12 cellular contexts compared by ENCODE assay signal in the genomic region with DNA sequence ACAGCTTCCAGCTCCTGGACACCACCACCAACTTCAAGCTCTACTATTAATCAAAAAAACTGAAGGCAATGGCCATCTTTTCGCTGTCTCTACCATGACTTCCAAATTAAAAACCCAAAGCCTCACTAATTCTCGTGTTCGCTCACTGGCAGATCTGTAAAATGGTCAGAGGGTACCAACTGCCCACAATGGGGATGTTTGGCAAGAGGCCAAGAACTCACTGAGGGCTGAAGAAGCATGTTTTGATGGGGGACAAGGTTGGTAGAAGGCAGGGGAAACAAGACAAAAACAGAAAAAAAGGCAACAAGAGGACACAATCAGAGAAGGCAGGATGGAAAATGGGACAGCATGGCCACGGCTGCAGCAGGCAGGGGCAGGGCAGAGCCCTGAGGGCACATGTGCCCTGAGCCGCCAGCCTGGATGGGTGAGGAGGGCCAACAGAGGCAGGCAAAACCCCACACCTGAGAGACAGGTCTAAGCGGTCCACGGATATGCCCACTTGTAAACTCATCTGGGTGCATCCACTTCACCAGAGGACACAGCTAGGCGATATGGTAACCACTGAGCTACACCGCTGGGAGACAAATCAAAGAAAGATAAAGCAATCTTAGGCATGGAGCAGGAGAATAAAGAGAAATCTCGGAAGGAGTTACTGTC. TPM values are rescaled to one million over a fixed set of nuclear protein-coding genes. Genes with fewer than 3 reads are reported as not detected.
A peak's percentile ranks its signal among the peaks of the same experiment; 100 is the strongest.
DNase-seq lines count a peak whose midpoint lies in the region; ATAC-seq, FAIRE-seq and TF ChIP-seq lines count a peak whose summit lies in the region.
"Had no signal": no experiment of that assay in that cellular context is flagged by ENCODE, and none has a peak within 500 bp of the region (broad histone marks: within the 10 kb centered on the region; RNA-seq: fewer than 3 reads in every experiment).

No MANE protein-coding gene starts in this region.

- H2AFZ ChIP-seq in endothelial cell of umbilical vein (ENCODE audit: low read depth, low read length): no peak overlapping the region
- no peak overlapping the region for H2AFZ ChIP-seq in GM23338

- H3K27ac ChIP-seq in SJCRH30 (peak overlapping the region; percentile 30), endothelial cell of umbilical vein (ENCODE audit: insufficient read depth, low read depth, low read length) (peak overlapping the region; percentile 97), GM23338 (ENCODE audit: low read depth) (no peak overlapping the region)

- dilution Hi-C loops in endothelial cell of umbilical vein (cut with MboI; ENCODE audit: extremely low pct_ligation_motif_present, low sequenced_read_pairs): no loop called here

- H3K9me2 ChIP-seq in GM23338 (ENCODE audit: insufficient read depth): no peaks in the 10 kb centered on the region

- TF ChIP-seq CTCF in endothelial cell of umbilical vein (IDR thresholded peaks at IDR 0.05; ENCODE audit: extremely low read depth in 1 of 2, insufficient read depth in 1 of 2, low read depth in 1 of 2, low read length in 2 of 2) (no peak), GM23338 (conservative IDR thresholded peaks at IDR 0.05; ENCODE audit: low read depth in 2 of 2) (no peak)

- ATAC-seq in stimulated activated effector memory CD8-positive, alpha-beta T cell treated with anti-CD3 and anti-CD28 coated beads, Interleukin-12 subunit alpha, Interleukin-12 subunit beta, amount 100 ng/mL, for 72 hours: no peak
- no peak for ATAC-seq in GM23338

- CTCF ChIA-PET in endothelial cell of umbilical vein (lab: Charles Lee): interaction anchor here (0.5 to 17.3 kb wide), 12 partner anchors 8 to 120 kb away, joined by 3 to 1214 read pairs (median 5); partner anchors contain the start of genes HBEGF and PFDN1

- H3K4me1 Mint-ChIP-seq in activated T-cell treated with anti-CD3 and anti-CD28 coated beads, Interleukin-2, amount 50 U/mL, for 24 hours (ENCODE audit: low read depth): peaks cover 40% of the 10 kb centered on the region
- peaks cover 44% of the 10 kb centered on the region for H3K4me1 Mint-ChIP-seq in stimulated activated effector memory CD8-positive, alpha-beta T cell treated with anti-CD3 and anti-CD28 coated beads, Interleukin-12 subunit alpha, Interleukin-12 subunit beta, amount 100 ng/mL, for 72 hours
- H3K4me1 Mint-ChIP-seq in GM23338: peaks cover 11% of the 10 kb centered on the region

- H3K4me3 ChIP-seq in SJCRH30 (no peak overlapping the region), endothelial cell of umbilical vein (replicated peaks in 1 of 3; ENCODE audit: insufficient read depth in 1 of 3, low read depth in 1 of 3, low read length in 3 of 3) (no peak overlapping the region), GM23338 (no peak overlapping the region)

- H3K9me3 ChIP-seq in SJCRH30 (replicated peaks) (no peaks in the 10 kb centered on the region), endothelial cell of umbilical vein (replicated peaks; ENCODE audit: control insufficient read depth, insufficient read depth, low read length) (no peaks in the 10 kb centered on the region)

- H3K9me1 ChIP-seq in endothelial cell of umbilical vein (replicated peaks; ENCODE audit: control insufficient read depth, extremely low read depth, insufficient read depth, low read length): no peaks in the 10 kb centered on the region

- no peak for FAIRE-seq in endothelial cell of umbilical vein (lab: Jason Lieb, UNC)
- FAIRE-seq: urothelium cell line had no signal

- H3K4me1 ChIP-seq in SJCRH30 (peaks cover 37% of the 10 kb centered on the region), endothelial cell of umbilical vein (ENCODE audit: control insufficient read depth, extremely low read depth, insufficient read depth, low read length) (peaks cover 50% of the 10 kb centered on the region), GM23338 (ENCODE audit: insufficient read depth) (peaks cover 12% of the 10 kb centered on the region)

- H3K4me3 Mint-ChIP-seq in activated T-cell treated with anti-CD3 and anti-CD28 coated beads, Interleukin-2, amount 50 U/mL, for 24 hours: no peak overlapping the region
- peak overlapping the region; percentile 19 for H3K4me3 Mint-ChIP-seq in stimulated activated effector memory CD8-positive, alpha-beta T cell treated with anti-CD3 and anti-CD28 coated beads, Interleukin-12 subunit alpha, Interleukin-12 subunit beta, amount 100 ng/mL, for 72 hours
- no peak overlapping the region for H3K4me3 Mint-ChIP-seq in GM23338
- H3K4me3 Mint-ChIP-seq: endodermal cell had no signal

- no peaks in the 10 kb centered on the region for H3K27me3 ChIP-seq in SJCRH30
- H3K27me3 ChIP-seq in endothelial cell of umbilical vein (ENCODE audit: control insufficient read depth in 2 of 2, insufficient read depth in 2 of 2, low read length in 2 of 2): no peaks in the 10 kb centered on the region
- H3K27me3 ChIP-seq in GM23338 (ENCODE audit: insufficient read depth): no peaks in the 10 kb centered on the region

- H3K27ac Mint-ChIP-seq in activated T-cell treated with anti-CD3 and anti-CD28 coated beads, Interleukin-2, amount 50 U/mL, for 24 hours: peak overlapping the region; percentile 85
- peak overlapping the region; percentile 88 for H3K27ac Mint-ChIP-seq in stimulated activated effector memory CD8-positive, alpha-beta T cell treated with anti-CD3 and anti-CD28 coated beads, Interleukin-12 subunit alpha, Interleukin-12 subunit beta, amount 100 ng/mL, for 72 hours
- H3K27ac Mint-ChIP-seq in GM23338: no peak overlapping the region
- H3K27ac Mint-ChIP-seq: endodermal cell had no signal

- no peaks in the 10 kb centered on the region for H3K9me3 Mint-ChIP-seq in activated T-cell treated with anti-CD3 and anti-CD28 coated beads, Interleukin-2, amount 50 U/mL, for 24 hours
- H3K9me3 Mint-ChIP-seq in stimulated activated effector memory CD8-positive, alpha-beta T cell treated with anti-CD3 and anti-CD28 coated beads, Interleukin-12 subunit alpha, Interleukin-12 subunit beta, amount 100 ng/mL, for 72 hours: no peaks in the 10 kb centered on the region
- H3K9me3 Mint-ChIP-seq in GM23338: no peaks in the 10 kb centered on the region
- H3K9me3 Mint-ChIP-seq: endodermal cell had no signal

- H3K27me3 Mint-ChIP-seq in activated T-cell treated with anti-CD3 and anti-CD28 coated beads, Interleukin-2, amount 50 U/mL, for 24 hours: no peaks in the 10 kb centered on the region
- peaks cover 2% of the 10 kb centered on the region for H3K27me3 Mint-ChIP-seq in GM23338 (ENCODE audit: insufficient read depth, low read depth, poor library complexity)

- H3K9ac ChIP-seq in endothelial cell of umbilical vein (replicated peaks; ENCODE audit: extremely low read depth, insufficient read depth, low read length): peak overlapping the region; percentile 90

- TF ChIP-seq POLR2A in endothelial cell of umbilical vein (IDR thresholded peaks at IDR 0.05; ENCODE audit: low read depth, low read length): no peak

- peaks cover 26% of the 10 kb centered on the region for H3K36me3 Mint-ChIP-seq in activated T-cell treated with anti-CD3 and anti-CD28 coated beads, Interleukin-2, amount 50 U/mL, for 24 hours (ENCODE audit: low read depth)
- H3K36me3 Mint-ChIP-seq in stimulated activated effector memory CD8-positive, alpha-beta T cell treated with anti-CD3 and anti-CD28 coated beads, Interleukin-12 subunit alpha, Interleukin-12 subunit beta, amount 100 ng/mL, for 72 hours: peaks cover 12% of the 10 kb centered on the region
- H3K36me3 Mint-ChIP-seq in GM23338 (ENCODE audit: low read depth): peaks cover 6% of the 10 kb centered on the region; the same call in 2 of the 3 replicates

- no peaks in the 10 kb centered on the region for H3K36me3 ChIP-seq in SJCRH30
- no peaks in the 10 kb centered on the region for H3K36me3 ChIP-seq in endothelial cell of umbilical vein (ENCODE audit: control insufficient read depth in 2 of 2, extremely low read depth in 1 of 2, insufficient read depth in 2 of 2, low read length in 2 of 2)
- no peaks in the 10 kb centered on the region for H3K36me3 ChIP-seq in GM23338 (ENCODE audit: insufficient read depth)

- intact Hi-C loops in endothelial cell of umbilical vein (cut with micrococcal nuclease): no loop called here

- H4K20me1 ChIP-seq in endothelial cell of umbilical vein (replicated peaks; ENCODE audit: control insufficient read depth, extremely low read depth, insufficient read depth, low read length) (no peaks in the 10 kb centered on the region), GM23338 (replicated peaks; ENCODE audit: insufficient read depth) (peaks cover 19% of the 10 kb centered on the region)

- DNase-seq in activated T-cell treated with anti-CD3 and anti-CD28 coated beads, Interleukin-2, amount 50 U/mL, for 24 hours: no peak
- no peak for DNase-seq in activated T-cell treated with anti-CD3 and anti-CD28 coated beads, Interleukin-2, amount 50 U/mL, for 48 hours
- DNase-seq in SJCRH30 (no peak), endothelial cell of umbilical vein (ENCODE audit: low read depth, low spot score) (no peak), GM23338 (ENCODE audit: low spot score) (no peak), NCI-H526 (lab: John Stamatoyannopoulos, UW) (no peak), T1000 (lab: John Stamatoyannopoulos, UW) (no peak)
- DNase-seq in stimulated activated effector memory CD8-positive, alpha-beta T cell treated with anti-CD3 and anti-CD28 coated beads, Interleukin-12 subunit alpha, Interleukin-12 subunit beta, amount 100 ng/mL, for 72 hours (ENCODE audit: low spot score in 2 of 2): no peak
- DNase-seq: endodermal cell; NCI-H2107; stimulated activated CD4-positive, alpha-beta T cell treated with anti-CD3 and anti-CD28 coated beads, Interleukin-12 subunit alpha, Interleukin-12 subunit beta, amount 100 ng/mL, for 4 hours had no signal

- peaks cover 47% of the 10 kb centered on the region for H3K79me2 ChIP-seq in endothelial cell of umbilical vein (ENCODE audit: control insufficient read depth, insufficient read depth, low read length)
- peaks cover 58% of the 10 kb centered on the region for H3K79me2 ChIP-seq in GM23338 (replicated peaks; ENCODE audit: insufficient read depth)

- H3K4me2 ChIP-seq in endothelial cell of umbilical vein (ENCODE audit: insufficient read depth, low read length) (peak overlapping the region; percentile 82), GM23338 (no peak overlapping the region)

- BruUV-seq in endothelial cell of umbilical vein (replicated peaks; lab: Mats Ljungman, UMichigan): no TSS peak

- POLR2A ChIA-PET in endothelial cell of umbilical vein (lab: Charles Lee): interaction anchor here (0.7 to 1.7 kb wide), 2 partner anchors 9 to 94 kb away, joined by 3 to 11 read pairs; partner anchors contain the start of gene HBEGF

- H3F3A ChIP-seq in GM23338 (replicated peaks; ENCODE audit: low read depth): no peaks in the 10 kb centered on the region

RNA-seq across cellular contexts. Expression of gene PFDN1, which starts 50.3 kb away (rescaled TPM):
- 93.9 and 96.1 TPM in 2 replicates for total RNA-seq in SJCRH30 (2014; rRNA removed; shearing (Covaris generic))
- total RNA-seq in endothelial cell of umbilical vein: 107 and 108 TPM in 2 replicates
- polyA plus RNA-seq in endothelial cell of umbilical vein: 156 and 158 TPM in 2 replicates
- polyA plus RNA-seq in endothelial cell of umbilical vein (2011; cell fraction: cytosol; rRNA removed): 180 and 203 TPM in 2 replicates
- 69.6 and 71.7 TPM in 2 replicates for polyA plus RNA-seq in endothelial cell of umbilical vein (2011; cell fraction: nucleus; rRNA removed)
- 141 and 266 TPM in 2 replicates for polyA plus RNA-seq in endothelial cell of umbilical vein (2012)
- 115 and 149 TPM in 2 replicates for polyA minus RNA-seq in endothelial cell of umbilical vein
- 25.7 TPM for polyA minus RNA-seq in endothelial cell of umbilical vein (2011; cell fraction: cytosol; rRNA and poly(A)+ RNA removed)
- polyA minus RNA-seq in endothelial cell of umbilical vein (2011; cell fraction: nucleus; rRNA and poly(A)+ RNA removed): 29.2 and 44.5 TPM in 2 replicates
- total RNA-seq in GM23338 (2014; rRNA removed; shearing (Covaris generic)): 85.4 and 119 TPM in 2 replicates
- polyA plus RNA-seq in GM23338 (2016; fragmentation: Nextera tagmentation; extraction: Ambion mirVana): 256 and 279 TPM in 2 replicates
